ENCODE assay signal across 1 cellular context in the genomic region with DNA sequence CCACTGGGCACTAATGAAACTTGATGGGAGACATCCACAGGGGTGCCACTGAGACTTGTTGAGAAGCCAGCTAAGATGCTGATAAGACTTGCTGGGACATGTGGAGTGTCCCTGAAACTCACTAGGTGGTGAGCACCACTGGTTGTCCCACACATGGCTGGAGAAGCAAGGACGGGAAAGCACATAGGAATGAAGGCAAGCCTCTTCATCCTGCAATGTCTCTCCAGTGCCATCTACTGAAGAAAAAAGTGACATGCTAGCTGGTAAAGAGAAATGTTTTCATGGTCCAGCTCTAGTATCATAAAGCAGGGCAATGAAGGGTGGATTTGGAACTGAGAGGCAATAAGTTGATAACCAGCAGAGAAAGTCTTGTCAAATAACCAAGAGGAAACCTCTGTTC.
TF ChIP-seq lines count a peak whose summit lies in the region.

No MANE protein-coding gene starts in this region.

TF ChIP-seq in GM23338, 12 proteins besides CTCF, POLR2A, EP300 and RAD21:
- no peak for TF ChIP-seq POLR2AphosphoS5 (IDR thresholded peaks at IDR 0.05; ENCODE audit: low read depth)
- TF ChIP-seq, protein P1, sequence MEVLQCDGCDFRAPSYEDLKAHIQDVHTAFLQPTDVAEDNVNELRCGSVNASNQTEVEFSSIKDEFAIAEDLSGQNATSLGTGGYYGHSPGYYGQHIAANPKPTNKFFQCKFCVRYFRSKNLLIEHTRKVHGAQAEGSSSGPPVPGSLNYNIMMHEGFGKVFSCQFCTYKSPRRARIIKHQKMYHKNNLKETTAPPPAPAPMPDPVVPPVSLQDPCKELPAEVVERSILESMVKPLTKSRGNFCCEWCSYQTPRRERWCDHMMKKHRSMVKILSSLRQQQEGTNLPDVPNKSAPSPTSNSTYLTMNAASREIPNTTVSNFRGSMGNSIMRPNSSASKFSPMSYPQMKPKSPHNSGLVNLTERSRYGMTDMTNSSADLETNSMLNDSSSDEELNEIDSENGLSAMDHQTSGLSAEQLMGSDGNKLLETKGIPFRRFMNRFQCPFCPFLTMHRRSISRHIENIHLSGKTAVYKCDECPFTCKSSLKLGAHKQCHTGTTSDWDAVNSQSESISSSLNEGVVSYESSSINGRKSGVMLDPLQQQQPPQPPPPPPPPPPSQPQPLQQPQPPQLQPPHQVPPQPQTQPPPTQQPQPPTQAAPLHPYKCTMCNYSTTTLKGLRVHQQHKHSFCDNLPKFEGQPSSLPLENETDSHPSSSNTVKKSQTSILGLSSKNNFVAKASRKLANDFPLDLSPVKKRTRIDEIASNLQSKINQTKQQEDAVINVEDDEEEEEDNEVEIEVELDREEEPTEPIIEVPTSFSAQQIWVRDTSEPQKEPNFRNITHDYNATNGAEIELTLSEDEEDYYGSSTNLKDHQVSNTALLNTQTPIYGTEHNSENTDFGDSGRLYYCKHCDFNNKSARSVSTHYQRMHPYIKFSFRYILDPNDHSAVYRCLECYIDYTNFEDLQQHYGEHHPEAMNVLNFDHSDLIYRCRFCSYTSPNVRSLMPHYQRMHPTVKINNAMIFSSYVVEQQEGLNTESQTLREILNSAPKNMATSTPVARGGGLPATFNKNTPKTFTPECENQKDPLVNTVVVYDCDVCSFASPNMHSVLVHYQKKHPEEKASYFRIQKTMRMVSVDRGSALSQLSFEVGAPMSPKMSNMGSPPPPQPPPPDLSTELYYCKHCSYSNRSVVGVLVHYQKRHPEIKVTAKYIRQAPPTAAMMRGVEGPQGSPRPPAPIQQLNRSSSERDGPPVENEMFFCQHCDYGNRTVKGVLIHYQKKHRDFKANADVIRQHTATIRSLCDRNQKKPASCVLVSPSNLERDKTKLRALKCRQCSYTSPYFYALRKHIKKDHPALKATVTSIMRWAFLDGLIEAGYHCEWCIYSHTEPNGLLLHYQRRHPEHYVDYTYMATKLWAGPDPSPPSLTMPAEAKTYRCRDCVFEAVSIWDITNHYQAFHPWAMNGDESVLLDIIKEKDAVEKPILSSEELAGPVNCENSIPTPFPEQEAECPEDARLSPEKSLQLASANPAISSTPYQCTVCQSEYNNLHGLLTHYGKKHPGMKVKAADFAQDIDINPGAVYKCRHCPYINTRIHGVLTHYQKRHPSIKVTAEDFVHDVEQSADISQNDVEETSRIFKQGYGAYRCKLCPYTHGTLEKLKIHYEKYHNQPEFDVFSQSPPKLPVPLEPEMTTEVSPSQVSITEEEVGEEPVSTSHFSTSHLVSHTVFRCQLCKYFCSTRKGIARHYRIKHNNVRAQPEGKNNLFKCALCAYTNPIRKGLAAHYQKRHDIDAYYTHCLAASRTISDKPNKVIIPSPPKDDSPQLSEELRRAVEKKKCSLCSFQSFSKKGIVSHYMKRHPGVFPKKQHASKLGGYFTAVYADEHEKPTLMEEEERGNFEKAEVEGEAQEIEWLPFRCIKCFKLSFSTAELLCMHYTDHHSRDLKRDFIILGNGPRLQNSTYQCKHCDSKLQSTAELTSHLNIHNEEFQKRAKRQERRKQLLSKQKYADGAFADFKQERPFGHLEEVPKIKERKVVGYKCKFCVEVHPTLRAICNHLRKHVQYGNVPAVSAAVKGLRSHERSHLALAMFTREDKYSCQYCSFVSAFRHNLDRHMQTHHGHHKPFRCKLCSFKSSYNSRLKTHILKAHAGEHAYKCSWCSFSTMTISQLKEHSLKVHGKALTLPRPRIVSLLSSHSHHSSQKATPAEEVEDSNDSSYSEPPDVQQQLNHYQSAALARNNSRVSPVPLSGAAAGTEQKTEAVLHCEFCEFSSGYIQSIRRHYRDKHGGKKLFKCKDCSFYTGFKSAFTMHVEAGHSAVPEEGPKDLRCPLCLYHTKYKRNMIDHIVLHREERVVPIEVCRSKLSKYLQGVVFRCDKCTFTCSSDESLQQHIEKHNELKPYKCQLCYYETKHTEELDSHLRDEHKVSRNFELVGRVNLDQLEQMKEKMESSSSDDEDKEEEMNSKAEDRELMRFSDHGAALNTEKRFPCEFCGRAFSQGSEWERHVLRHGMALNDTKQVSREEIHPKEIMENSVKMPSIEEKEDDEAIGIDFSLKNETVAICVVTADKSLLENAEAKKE (CRISPR knock-in tag; IDR thresholded peaks at IDR 0.05) = peak; percentile 67; the same call in 1 of the 2 replicates
TF ChIP-seq in GM23338: peak in this region for 1.
